ENCODE assay signal across 21 cellular contexts in the genomic region with DNA sequence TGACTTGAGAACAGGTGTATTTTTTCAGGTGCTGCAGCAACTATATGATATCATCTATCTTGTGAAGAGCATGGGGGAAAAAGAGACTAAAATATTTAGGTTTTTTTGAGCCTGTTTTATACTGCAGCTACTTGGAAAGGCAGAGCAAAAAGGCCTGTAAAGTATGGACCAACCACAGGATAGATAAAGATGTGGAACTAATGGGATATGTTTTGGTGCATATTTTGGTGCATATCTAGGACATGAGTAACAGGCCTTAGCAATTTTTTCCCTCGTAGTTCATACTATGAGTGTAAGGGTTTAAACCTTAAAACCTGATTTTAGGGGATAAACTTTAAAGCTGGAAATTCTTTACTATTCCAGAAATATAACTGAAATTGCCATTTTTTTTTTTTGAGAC. TPM values are rescaled to one million over a fixed set of nuclear protein-coding genes. Genes with fewer than 3 reads are reported as not detected.
DNase-seq lines count a peak whose midpoint lies in the region; ATAC-seq and TF ChIP-seq lines count a peak whose summit lies in the region.
"Had no signal": no experiment of that assay in that cellular context is flagged by ENCODE, and none has a peak within 500 bp of the region (broad histone marks: within the 10 kb centered on the region; RNA-seq: fewer than 3 reads in every experiment).

No MANE protein-coding gene starts in this region.

- peaks cover 8% of the 10 kb centered on the region for H3K4me1 Mint-ChIP-seq in chondrocyte (ENCODE audit: low read depth)
- H3K4me1 Mint-ChIP-seq in MCF 10A (ENCODE audit: insufficient read depth, unreplicated experiment): no peaks in the 10 kb centered on the region

- H3K27ac Mint-ChIP-seq in chondrocyte (ENCODE audit: unreplicated experiment) (peak overlapping the region; percentile 63), MCF 10A (ENCODE audit: low read depth, unreplicated experiment) (no peak overlapping the region)

- BruUV-seq in MCF 10A (replicated peaks; lab: Mats Ljungman, UMichigan): no TSS peak

- H3K4me3 Mint-ChIP-seq in chondrocyte (ENCODE audit: unreplicated experiment) (no peak overlapping the region), MCF 10A (ENCODE audit: unreplicated experiment) (no peak overlapping the region)

- peak; percentile 88 for DNase-seq in AG10803 (ENCODE audit: low read depth)
- peak; percentile 67 for DNase-seq in M059J (ENCODE audit: low read depth)
- DNase-seq in chondrocyte (ENCODE audit: low spot score): no peak
- peak; percentile 12 for DNase-seq in myocyte (ENCODE audit: low read depth)
- no peak for DNase-seq in Kasumi-1 (lab: John Stamatoyannopoulos, UW)
- no peak for DNase-seq in activated naive CD4-positive, alpha-beta T cell treated with Interleukin-2 at 50 U/mL for 16 hours
- no peak for DNase-seq in MCF 10A (ENCODE audit: unreplicated experiment)
- DNase-seq: activated CD4-positive, alpha-beta T cell treated with anti-CD3 and anti-CD28 coated beads for 48 hours; activated naive CD4-positive, alpha-beta T cell; AML-193; KG1; NCI-H2171 treated with DMSO at 0.1 percent for 48 hours; NCI-H82; pancreas; sigmoid colon; SW 1271 had no signal

- peaks cover 14% of the 10 kb centered on the region for H3K27me3 Mint-ChIP-seq in chondrocyte (ENCODE audit: low read depth)
- H3K27me3 Mint-ChIP-seq in MCF 10A (ENCODE audit: insufficient read depth, unreplicated experiment): no peaks in the 10 kb centered on the region

- CTCF ChIA-PET in MCF 10A (lab: Yijun Ruan, JAX): interaction anchor here (0.7 kb wide), 1 partner anchor 12 kb away, joined by 3 read pairs; no protein-coding TSS in a partner anchor

- POLR2A ChIA-PET in MCF 10A (lab: Yijun Ruan, JAX): interaction anchor here (0.9 kb wide), 1 partner anchor 52 kb away, joined by 3 read pairs; no protein-coding TSS in a partner anchor

- TF ChIP-seq CTCF in AG10803 (conservative IDR thresholded peaks at IDR 0.05; ENCODE audit: low read length): no peak
- no peak for TF ChIP-seq CTCF in chondrocyte (IDR thresholded peaks at IDR 0.05)
- TF ChIP-seq CTCF in MCF 10A (IDR thresholded peaks at IDR 0.05; ENCODE audit: unreplicated experiment): no peak

- H3K9me3 Mint-ChIP-seq in chondrocyte (ENCODE audit: low read depth): no peaks in the 10 kb centered on the region
- no peaks in the 10 kb centered on the region for H3K9me3 Mint-ChIP-seq in MCF 10A (ENCODE audit: unreplicated experiment)

- no peaks in the 10 kb centered on the region for H3K36me3 Mint-ChIP-seq in chondrocyte (ENCODE audit: low read depth)
- H3K36me3 Mint-ChIP-seq in MCF 10A (ENCODE audit: insufficient read depth, unreplicated experiment): no peaks in the 10 kb centered on the region

- no peak overlapping the region for H3K4me3 ChIP-seq in AG10803 (ENCODE audit: low read length)
- H3K4me3 ChIP-seq: pancreas, sigmoid colon had no signal

- ATAC-seq in GM19463 (IDR thresholded peaks at IDR 0.05; ENCODE audit: unreplicated experiment): no peak
- ATAC-seq: foreskin keratinocyte, Panc1, pancreas had no signal

- intact Hi-C loops in MCF 10A (cut with micrococcal nuclease): no loop called here

RNA-seq across cellular contexts. Expression of a gene that starts 6.0 kb away (rescaled TPM):
- total RNA-seq in M059J (2014; rRNA removed; shearing (Covaris generic)): not detected in 2 replicates
- total RNA-seq in chondrocyte (not detected in 3 replicates), myocyte (not detected in 2 replicates), MCF 10A (2022) (not detected in 2 replicates)
- not detected for polyA plus RNA-seq in myocyte (2012)
- total RNA-seq: bronchial epithelial cell, foreskin keratinocyte, sigmoid colon had no signal
- polyA plus RNA-seq: foreskin keratinocyte, pancreas had no signal

RNA-seq across cellular contexts. Expression of a gene that starts 18.1 kb away (rescaled TPM):
- 0.07 and 0.10 TPM in 2 replicates for total RNA-seq in M059J (2014; rRNA removed; shearing (Covaris generic))
- total RNA-seq in chondrocyte (not detected in 3 replicates), myocyte (not detected in 2 replicates), MCF 10A (2022) (not detected in 2 replicates)
- polyA plus RNA-seq in myocyte (2012): not detected
- total RNA-seq: bronchial epithelial cell, foreskin keratinocyte, H1 had no signal
- polyA plus RNA-seq: foreskin keratinocyte had no signal

Comparison
In these comparisons a context has a peak if more than half of its experiments do, and no peak if none do; other contexts are left out.
1. DNase-seq: peak in AG10803 (single experiment), M059J (single experiment) and myocyte (single experiment); none in chondrocyte (single experiment), Kasumi-1 (0 of 2), activated naive CD4-positive, alpha-beta T cell treated with Interleukin-2 at 50 U/mL for 16 hours (single experiment) and MCF 10A (single experiment).